Comparison of ENCODE assay signal across 24 cellular contexts in the genomic region with DNA sequence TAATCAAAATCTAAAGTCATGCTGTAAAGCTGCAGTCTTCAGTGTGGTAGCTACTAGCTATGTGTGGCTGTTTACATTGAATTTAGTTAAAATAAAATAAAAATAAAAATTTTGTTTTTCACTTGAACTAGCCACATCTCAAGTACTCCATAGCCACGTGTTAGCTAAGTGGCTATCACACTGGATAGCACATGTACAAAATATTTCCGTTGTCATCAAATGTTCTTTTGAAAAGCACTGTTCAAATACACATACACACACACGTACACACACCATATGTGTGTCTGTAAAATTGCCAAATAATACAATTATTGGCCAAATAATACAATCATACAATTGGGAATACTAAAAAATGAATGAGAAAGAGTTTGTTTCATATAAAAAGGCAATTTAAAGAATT.
DNase-seq lines count a peak whose midpoint lies in the region; ATAC-seq and TF ChIP-seq lines count a peak whose summit lies in the region.
"Had no signal": no experiment of that assay in that cellular context is flagged by ENCODE, and none has a peak within 500 bp of the region (broad histone marks: within the 10 kb centered on the region; RNA-seq: fewer than 3 reads in every experiment).

No MANE protein-coding gene starts in this region.

- DNase-seq in SK-N-MC (ENCODE audit: low read depth, low spot score) (no peak), choroid plexus epithelial cell (ENCODE audit: low read depth) (peak; percentile 14), osteocyte (ENCODE audit: extremely low spot score, unreplicated experiment) (no peak), thyroid gland (no peak), NCI-H524 treated with DMSO at 0.1 percent for 48 hours (lab: John Stamatoyannopoulos, UW) (no peak), right cardiac atrium (no peak), foreskin keratinocyte (no peak)
- DNase-seq: 8988T; ACHN; AML-193; BE2C; CD4-positive, alpha-beta T cell; CD8-positive, alpha-beta memory T cell; DMS 273 treated with DMSO at 0.1 percent for 48 hours; DMS79; EL; GDM1; H9 had no signal

- ATAC-seq in right cardiac atrium (no peak), foreskin keratinocyte (no peak)
- ATAC-seq: A549, GM12878, HCT116 had no signal

- H3K4me3 ChIP-seq in SK-N-MC: no peak overlapping the region
- no peak overlapping the region for H3K4me3 ChIP-seq in choroid plexus epithelial cell (ENCODE audit: low read depth, low read length)
- H3K4me3 ChIP-seq in thyroid gland (replicated peaks in 1 of 3): no peak overlapping the region
- no peak overlapping the region for H3K4me3 ChIP-seq in right cardiac atrium (ENCODE audit: low read length)
- H3K4me3 ChIP-seq: A549; BLaER1 treated with 17β-estradiol and CSF1 and Interleukin-3, amounts not matched to agents 10 nM and 100 nM; GM12878; GM23338 had no signal

- peak overlapping the region; percentile 69 for H3K9ac ChIP-seq in SK-N-MC (ENCODE audit: insufficient read length)
- H3K9ac ChIP-seq: BLaER1 treated with 17β-estradiol and CSF1 and Interleukin-3, amounts not matched to agents 10 nM and 100 nM had no signal

- H3K4me1 Mint-ChIP-seq in osteocyte (ENCODE audit: unreplicated experiment): peaks cover 55% of the 10 kb centered on the region
- H3K4me1 Mint-ChIP-seq: CD14-positive monocyte; CD8-positive, alpha-beta memory T cell had no signal

- no peak overlapping the region for H3K4me3 Mint-ChIP-seq in osteocyte (ENCODE audit: unreplicated experiment)
- H3K4me3 Mint-ChIP-seq: CD14-positive monocyte; CD4-positive, alpha-beta T cell; CD8-positive, alpha-beta memory T cell; GM23338; H9 had no signal

- H3K4me1 ChIP-seq in thyroid gland (peaks cover 8 to 12% of the 10 kb centered on the region in 2 donors), right cardiac atrium (ENCODE audit: control insufficient read depth, insufficient read depth, low read length) (no peaks in the 10 kb centered on the region), foreskin keratinocyte (no peaks in the 10 kb centered on the region)
- H3K4me1 ChIP-seq: A549, BE2C had no signal

- no peaks in the 10 kb centered on the region for H3K9me3 ChIP-seq in SK-N-MC (ENCODE audit: low read depth, low read length)
- no peaks in the 10 kb centered on the region for H3K9me3 ChIP-seq in thyroid gland
- H3K9me3 ChIP-seq in right cardiac atrium (ENCODE audit: control insufficient read depth, low read length): no peaks in the 10 kb centered on the region
- H3K9me3 ChIP-seq: A549; BE2C; BLaER1 treated with 17β-estradiol and CSF1 and Interleukin-3, amounts not matched to agents 10 nM and 100 nM had no signal

- H3K36me3 Mint-ChIP-seq in osteocyte (ENCODE audit: unreplicated experiment): peaks cover 14% of the 10 kb centered on the region
- H3K36me3 Mint-ChIP-seq: CD14-positive monocyte; CD8-positive, alpha-beta memory T cell had no signal

- no peak for TF ChIP-seq CTCF in choroid plexus epithelial cell (conservative IDR thresholded peaks at IDR 0.05; ENCODE audit: low read depth, low read length)
- TF ChIP-seq CTCF in osteocyte (IDR thresholded peaks at IDR 0.05): no peak
- TF ChIP-seq CTCF in thyroid gland (IDR thresholded peaks at IDR 0.05): no peak
- no peak for TF ChIP-seq CTCF in foreskin keratinocyte (conservative IDR thresholded peaks at IDR 0.05)

- H3K36me3 ChIP-seq in SK-N-MC (ENCODE audit: insufficient read depth, low read length) (no peaks in the 10 kb centered on the region), thyroid gland (no peaks in the 10 kb centered on the region)
- H3K36me3 ChIP-seq: BE2C; BLaER1 treated with 17β-estradiol and CSF1 and Interleukin-3, amounts not matched to agents 10 nM and 100 nM had no signal

- intact Hi-C loops in thyroid gland (cut with DNase I): no loop called here
- intact Hi-C loops in right cardiac atrium (cut with DNase I): no loop called here

- peaks cover 19% of the 10 kb centered on the region for H3K9me3 Mint-ChIP-seq in osteocyte (ENCODE audit: unreplicated experiment)

- H3K27me3 Mint-ChIP-seq in osteocyte (ENCODE audit: unreplicated experiment): no peaks in the 10 kb centered on the region
- H3K27me3 Mint-ChIP-seq: CD4-positive, alpha-beta T cell; CD8-positive, alpha-beta memory T cell had no signal

- WGBS in thyroid gland, 2 donors: 67 to 70% methylated on average over 3 of the region's 3 CpGs
- WGBS in right cardiac atrium: 76% methylated on average over 3 of the region's 3 CpGs

- peak overlapping the region; percentile 92 for H3K27ac ChIP-seq in SK-N-MC
- peak overlapping the region; percentile 45 to 80 (median 54) for H3K27ac ChIP-seq in thyroid gland
- H3K27ac ChIP-seq in right cardiac atrium (ENCODE audit: low read length): no peak overlapping the region
- no peak overlapping the region for H3K27ac ChIP-seq in foreskin keratinocyte
- H3K27ac ChIP-seq: A549; BLaER1 treated with 17β-estradiol and CSF1 and Interleukin-3, amounts not matched to agents 10 nM and 100 nM had no signal

- H3K27ac Mint-ChIP-seq in osteocyte (ENCODE audit: unreplicated experiment): peak overlapping the region; percentile 97
- H3K27ac Mint-ChIP-seq: CD14-positive monocyte; CD4-positive, alpha-beta T cell; CD8-positive, alpha-beta memory T cell; GM23338; H9 had no signal

- no peak for TF ChIP-seq POLR2A in thyroid gland (IDR thresholded peaks at IDR 0.05)

- H3K27me3 ChIP-seq in thyroid gland (no peaks in the 10 kb centered on the region), right cardiac atrium (ENCODE audit: control insufficient read depth, insufficient read depth) (no peaks in the 10 kb centered on the region), foreskin keratinocyte (no peaks in the 10 kb centered on the region)
- H3K27me3 ChIP-seq: BE2C; BLaER1 treated with 17β-estradiol and CSF1 and Interleukin-3, amounts not matched to agents 10 nM and 100 nM had no signal

Comparison
In these comparisons a context has a peak if more than half of its experiments do, and no peak if none do; other contexts are left out.
1. H3K27ac ChIP-seq: peak in SK-N-MC (single experiment) and thyroid gland (3 of 3); none in right cardiac atrium (single experiment) and foreskin keratinocyte (single experiment).